1 cellular context compared by ENCODE assay signal in the genomic region with DNA sequence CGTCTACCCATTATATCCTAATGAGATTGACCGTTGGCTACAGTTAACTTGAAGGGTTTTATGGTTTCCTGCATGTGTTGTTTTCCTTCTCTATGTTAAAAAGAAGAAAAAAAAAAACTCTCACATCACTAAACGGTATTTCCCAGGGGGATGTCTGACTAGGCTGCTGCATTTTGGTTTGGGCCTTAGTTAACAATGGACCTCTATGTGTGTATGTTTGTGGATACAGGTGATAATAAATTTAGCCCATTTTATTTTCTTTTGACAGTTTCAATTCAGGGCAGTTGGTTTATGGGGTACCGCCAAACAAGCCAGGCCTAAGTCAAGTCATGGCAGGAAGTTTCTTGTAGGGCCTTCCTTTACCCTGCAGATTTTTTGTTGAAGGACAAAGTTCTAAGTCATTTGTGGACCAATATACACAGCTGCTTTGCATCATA.
A peak's percentile ranks its signal among the peaks of the same experiment; 100 is the strongest.
TF ChIP-seq lines count a peak whose summit lies in the region.

No MANE protein-coding gene starts in this region.

TF ChIP-seq in HEK293, 187 proteins besides CTCF, POLR2A, EP300 and RAD21 (continued from another document):
- TF ChIP-seq, protein P1, sequence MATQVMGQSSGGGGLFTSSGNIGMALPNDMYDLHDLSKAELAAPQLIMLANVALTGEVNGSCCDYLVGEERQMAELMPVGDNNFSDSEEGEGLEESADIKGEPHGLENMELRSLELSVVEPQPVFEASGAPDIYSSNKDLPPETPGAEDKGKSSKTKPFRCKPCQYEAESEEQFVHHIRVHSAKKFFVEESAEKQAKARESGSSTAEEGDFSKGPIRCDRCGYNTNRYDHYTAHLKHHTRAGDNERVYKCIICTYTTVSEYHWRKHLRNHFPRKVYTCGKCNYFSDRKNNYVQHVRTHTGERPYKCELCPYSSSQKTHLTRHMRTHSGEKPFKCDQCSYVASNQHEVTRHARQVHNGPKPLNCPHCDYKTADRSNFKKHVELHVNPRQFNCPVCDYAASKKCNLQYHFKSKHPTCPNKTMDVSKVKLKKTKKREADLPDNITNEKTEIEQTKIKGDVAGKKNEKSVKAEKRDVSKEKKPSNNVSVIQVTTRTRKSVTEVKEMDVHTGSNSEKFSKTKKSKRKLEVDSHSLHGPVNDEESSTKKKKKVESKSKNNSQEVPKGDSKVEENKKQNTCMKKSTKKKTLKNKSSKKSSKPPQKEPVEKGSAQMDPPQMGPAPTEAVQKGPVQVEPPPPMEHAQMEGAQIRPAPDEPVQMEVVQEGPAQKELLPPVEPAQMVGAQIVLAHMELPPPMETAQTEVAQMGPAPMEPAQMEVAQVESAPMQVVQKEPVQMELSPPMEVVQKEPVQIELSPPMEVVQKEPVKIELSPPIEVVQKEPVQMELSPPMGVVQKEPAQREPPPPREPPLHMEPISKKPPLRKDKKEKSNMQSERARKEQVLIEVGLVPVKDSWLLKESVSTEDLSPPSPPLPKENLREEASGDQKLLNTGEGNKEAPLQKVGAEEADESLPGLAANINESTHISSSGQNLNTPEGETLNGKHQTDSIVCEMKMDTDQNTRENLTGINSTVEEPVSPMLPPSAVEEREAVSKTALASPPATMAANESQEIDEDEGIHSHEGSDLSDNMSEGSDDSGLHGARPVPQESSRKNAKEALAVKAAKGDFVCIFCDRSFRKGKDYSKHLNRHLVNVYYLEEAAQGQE (tag by site-specific recombination; IDR thresholded peaks at IDR 0.05): no peak
- TF ChIP-seq, protein P2, sequence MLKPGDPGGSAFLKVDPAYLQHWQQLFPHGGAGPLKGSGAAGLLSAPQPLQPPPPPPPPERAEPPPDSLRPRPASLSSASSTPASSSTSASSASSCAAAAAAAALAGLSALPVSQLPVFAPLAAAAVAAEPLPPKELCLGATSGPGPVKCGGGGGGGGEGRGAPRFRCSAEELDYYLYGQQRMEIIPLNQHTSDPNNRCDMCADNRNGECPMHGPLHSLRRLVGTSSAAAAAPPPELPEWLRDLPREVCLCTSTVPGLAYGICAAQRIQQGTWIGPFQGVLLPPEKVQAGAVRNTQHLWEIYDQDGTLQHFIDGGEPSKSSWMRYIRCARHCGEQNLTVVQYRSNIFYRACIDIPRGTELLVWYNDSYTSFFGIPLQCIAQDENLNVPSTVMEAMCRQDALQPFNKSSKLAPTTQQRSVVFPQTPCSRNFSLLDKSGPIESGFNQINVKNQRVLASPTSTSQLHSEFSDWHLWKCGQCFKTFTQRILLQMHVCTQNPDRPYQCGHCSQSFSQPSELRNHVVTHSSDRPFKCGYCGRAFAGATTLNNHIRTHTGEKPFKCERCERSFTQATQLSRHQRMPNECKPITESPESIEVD (tag by site-specific recombination; IDR thresholded peaks at IDR 0.05): peak; percentile 72
- peak; percentile 26; the same call in 1 of the 2 replicates for TF ChIP-seq MZF1 (tag by site-specific recombination; IDR thresholded peaks at IDR 0.05; ENCODE audit: borderline replicate concordance)
- peak; percentile 45 for TF ChIP-seq FEZF1 (tag by site-specific recombination; IDR thresholded peaks at IDR 0.05)
- TF ChIP-seq, protein P3, sequence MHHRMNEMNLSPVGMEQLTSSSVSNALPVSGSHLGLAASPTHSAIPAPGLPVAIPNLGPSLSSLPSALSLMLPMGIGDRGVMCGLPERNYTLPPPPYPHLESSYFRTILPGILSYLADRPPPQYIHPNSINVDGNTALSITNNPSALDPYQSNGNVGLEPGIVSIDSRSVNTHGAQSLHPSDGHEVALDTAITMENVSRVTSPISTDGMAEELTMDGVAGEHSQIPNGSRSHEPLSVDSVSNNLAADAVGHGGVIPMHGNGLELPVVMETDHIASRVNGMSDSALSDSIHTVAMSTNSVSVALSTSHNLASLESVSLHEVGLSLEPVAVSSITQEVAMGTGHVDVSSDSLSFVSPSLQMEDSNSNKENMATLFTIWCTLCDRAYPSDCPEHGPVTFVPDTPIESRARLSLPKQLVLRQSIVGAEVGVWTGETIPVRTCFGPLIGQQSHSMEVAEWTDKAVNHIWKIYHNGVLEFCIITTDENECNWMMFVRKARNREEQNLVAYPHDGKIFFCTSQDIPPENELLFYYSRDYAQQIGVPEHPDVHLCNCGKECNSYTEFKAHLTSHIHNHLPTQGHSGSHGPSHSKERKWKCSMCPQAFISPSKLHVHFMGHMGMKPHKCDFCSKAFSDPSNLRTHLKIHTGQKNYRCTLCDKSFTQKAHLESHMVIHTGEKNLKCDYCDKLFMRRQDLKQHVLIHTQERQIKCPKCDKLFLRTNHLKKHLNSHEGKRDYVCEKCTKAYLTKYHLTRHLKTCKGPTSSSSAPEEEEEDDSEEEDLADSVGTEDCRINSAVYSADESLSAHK (tag by site-specific recombination; IDR thresholded peaks at IDR 0.05): peak; percentile 80
- peak; percentile 28; the same call in 1 of the 2 replicates for TF ChIP-seq ZNF561 (tag by site-specific recombination; IDR thresholded peaks at IDR 0.05; ENCODE audit: borderline replicate concordance)
- no peak for TF ChIP-seq ZNF585B (tag by site-specific recombination; IDR thresholded peaks at IDR 0.05)
- TF ChIP-seq, protein P4, sequence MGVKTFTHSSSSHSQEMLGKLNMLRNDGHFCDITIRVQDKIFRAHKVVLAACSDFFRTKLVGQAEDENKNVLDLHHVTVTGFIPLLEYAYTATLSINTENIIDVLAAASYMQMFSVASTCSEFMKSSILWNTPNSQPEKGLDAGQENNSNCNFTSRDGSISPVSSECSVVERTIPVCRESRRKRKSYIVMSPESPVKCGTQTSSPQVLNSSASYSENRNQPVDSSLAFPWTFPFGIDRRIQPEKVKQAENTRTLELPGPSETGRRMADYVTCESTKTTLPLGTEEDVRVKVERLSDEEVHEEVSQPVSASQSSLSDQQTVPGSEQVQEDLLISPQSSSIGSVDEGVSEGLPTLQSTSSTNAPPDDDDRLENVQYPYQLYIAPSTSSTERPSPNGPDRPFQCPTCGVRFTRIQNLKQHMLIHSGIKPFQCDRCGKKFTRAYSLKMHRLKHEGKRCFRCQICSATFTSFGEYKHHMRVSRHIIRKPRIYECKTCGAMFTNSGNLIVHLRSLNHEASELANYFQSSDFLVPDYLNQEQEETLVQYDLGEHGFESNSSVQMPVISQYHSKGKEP (tag by site-specific recombination; IDR thresholded peaks at IDR 0.05): peak; percentile 45; the same call in 1 of the 2 replicates
- TF ChIP-seq ZFP69B (tag by site-specific recombination; IDR thresholded peaks at IDR 0.05): no peak
- TF ChIP-seq ZFP41 (tag by site-specific recombination; IDR thresholded peaks at IDR 0.05; ENCODE audit: borderline replicate concordance): no peak
- no peak for TF ChIP-seq IKZF3 (tag by site-specific recombination; IDR thresholded peaks at IDR 0.05)
